8 cellular contexts compared by ENCODE assay signal in genomic region chr15:51736646-51737537, GRCh38. TPM values are rescaled to one million over a fixed set of nuclear protein-coding genes. Genes with fewer than 3 reads are reported as not detected.
A peak's percentile ranks its signal among the peaks of the same experiment; 100 is the strongest.
DNase-seq lines count a peak whose midpoint lies in the region; ATAC-seq and TF ChIP-seq lines count a peak whose summit lies in the region.

No MANE protein-coding gene starts in this region.

- 4 to 13% (median 7%) methylated on average over 26 to 74 of the region's 74 CpGs for WGBS in heart left ventricle, 4 donors

- ATAC-seq in GM18909 (IDR thresholded peaks at IDR 0.05; ENCODE audit: poor library complexity, unreplicated experiment) (peak; percentile 34), HG03175 (IDR thresholded peaks at IDR 0.05; ENCODE audit: unreplicated experiment) (peak; percentile 43), Panc1 (peak; percentile 87), heart left ventricle (peak in 2 of 4 donors; percentile 59 to 70)

- peaks cover 10% of the 10 kb centered on the region for H3K36me3 Mint-ChIP-seq in activated naive CD4-positive, alpha-beta T cell treated with anti-CD3 and anti-CD28 coated beads, Interleukin-2, amount 10 ng/mL, durations not matched to agents 7 days and 5 days

- H3K9me3 Mint-ChIP-seq in activated naive CD4-positive, alpha-beta T cell treated with anti-CD3 and anti-CD28 coated beads, Interleukin-2, amount 10 ng/mL, durations not matched to agents 7 days and 5 days = no peaks in the 10 kb centered on the region

- no TSS peak for BruUV-seq in Panc1 (replicated peaks; lab: Mats Ljungman, UMichigan)

- H3K9me3 ChIP-seq in Panc1 (ENCODE audit: control insufficient read depth, insufficient read depth, low read depth, low read length) (no peaks in the 10 kb centered on the region), heart left ventricle (no peaks in the 10 kb centered on the region)

- H3K27ac ChIP-seq in Panc1 (ENCODE audit: low read length) = peak overlapping the region; percentile 63
- H3K27ac ChIP-seq in heart left ventricle = peak overlapping the region; percentile 65 to 92 (median 86)

- peaks cover 58% of the 10 kb centered on the region for H3K4me1 Mint-ChIP-seq in activated naive CD4-positive, alpha-beta T cell treated with anti-CD3 and anti-CD28 coated beads, Interleukin-2, amount 10 ng/mL, durations not matched to agents 7 days and 5 days

- DNase-seq in Ammon's horn (ENCODE audit: low spot score) (peak; percentile 47), Panc1 (ENCODE audit: low read depth, low spot score) (no peak), heart left ventricle (peak; percentile 32 to 71 (median 45)), posterior vena cava (ENCODE audit: low spot score) (peak; percentile 82), pons (ENCODE audit: low spot score) (no peak)
- DNase-seq in activated naive CD4-positive, alpha-beta T cell treated with anti-CD3 and anti-CD28 coated beads, Interleukin-2, amount 10 ng/mL, durations not matched to agents 7 days and 5 days = peak; percentile 70

- CTCF ChIA-PET in Panc1 (lab: Charles Lee) = interaction anchor here (0.6 to 0.9 kb wide), 3 partner anchors 40 to 532 kb away, joined by 3 to 4 read pairs (median 3); no protein-coding TSS in a partner anchor
- CTCF ChIA-PET in activated naive CD4-positive, alpha-beta T cell treated with anti-CD3 and anti-CD28 coated beads, Interleukin-2, amount 10 ng/mL, durations not matched to agents 7 days and 5 days (lab: Charles Lee) = interaction anchor here (0.7 to 5.1 kb wide), 8 partner anchors 9 to 354 kb away, joined by 3 to 50 read pairs (median 4); no protein-coding TSS in a partner anchor

- TF ChIP-seq POLR2A in heart left ventricle (IDR thresholded peaks at IDR 0.05) = no peak

- H3K4me1 ChIP-seq in Panc1 (ENCODE audit: control insufficient read depth, insufficient read depth, low read length) = peaks cover 17% of the 10 kb centered on the region
- H3K4me1 ChIP-seq in heart left ventricle = peaks cover 0 to 57% (median 27%) of the 10 kb centered on the region in 12 donors

- TF ChIP-seq CTCF in Panc1 (IDR thresholded peaks at IDR 0.05) = no peak
- no peak for TF ChIP-seq CTCF in heart left ventricle (IDR thresholded peaks at IDR 0.05)

- POLR2A ChIA-PET in Panc1 (lab: Charles Lee) = interaction anchor here (0.7 kb wide), 1 partner anchor 34 kb away, joined by 3 read pairs; no protein-coding TSS in a partner anchor

- peak overlapping the region; percentile 84 for H3K4me3 Mint-ChIP-seq in activated naive CD4-positive, alpha-beta T cell treated with anti-CD3 and anti-CD28 coated beads, Interleukin-2, amount 10 ng/mL, durations not matched to agents 7 days and 5 days

- in situ Hi-C loops in Panc1 (cut with HindIII; ENCODE audit: low pct_unique_long_range_greater_than_20kb, low sequenced_read_pairs) = no loop called here

- intact Hi-C loops in Panc1 (cut with micrococcal nuclease; ENCODE audit: unreplicated experiment) (loop anchor here (1.0 kb wide), 1 partner anchor 39 kb away; no protein-coding TSS in a partner anchor), heart left ventricle (cut with DNase I) (no loop called here), posterior vena cava (cut with DNase I) (no loop called here)

- peak overlapping the region; percentile 62 to 79 for H3K4me3 ChIP-seq in Panc1 (ENCODE audit: low read depth in 2 of 2, low read length in 2 of 2)
- peak overlapping the region; percentile 62 to 93 (median 76) for H3K4me3 ChIP-seq in heart left ventricle

- H3K36me3 ChIP-seq in Panc1 (ENCODE audit: control insufficient read depth, insufficient read depth, low read length) (no peaks in the 10 kb centered on the region), heart left ventricle (no peaks in the 10 kb centered on the region)

- peak overlapping the region; percentile 91 for H3K27ac Mint-ChIP-seq in activated naive CD4-positive, alpha-beta T cell treated with anti-CD3 and anti-CD28 coated beads, Interleukin-2, amount 10 ng/mL, durations not matched to agents 7 days and 5 days

- H3K27me3 ChIP-seq in Panc1 (ENCODE audit: control insufficient read depth, insufficient read depth, low read length) (no peaks in the 10 kb centered on the region), heart left ventricle (no peaks in the 10 kb centered on the region)

- no peaks in the 10 kb centered on the region for H3K27me3 Mint-ChIP-seq in activated naive CD4-positive, alpha-beta T cell treated with anti-CD3 and anti-CD28 coated beads, Interleukin-2, amount 10 ng/mL, durations not matched to agents 7 days and 5 days

RNA-seq across cellular contexts. Expression of gene LYSMD2, which starts 0.6 kb away (rescaled TPM):
- 17.2 TPM for total RNA-seq in Panc1 (2021; ENCODE audit: unreplicated experiment)
- polyA plus RNA-seq in Panc1 (2012; ENCODE audit: insufficient read length) = 9.5 TPM
- 1 to 10 TPM; 3.1 to 8.7 (median 5.7) TPM for total RNA-seq in heart left ventricle
- polyA plus RNA-seq in heart left ventricle = 1 to 10 TPM; 5.3 to 5.7 TPM
- total RNA-seq in posterior vena cava = 10 to 100 TPM in 1 of 2 donors, 1 to 10 TPM in 1; 8.7 to 10.5 TPM

RNA-seq across cellular contexts. Expression of gene TMOD2, which starts 14.5 kb away (rescaled TPM):
- total RNA-seq in Panc1 (2021; ENCODE audit: unreplicated experiment) = 1.7 TPM
- 0.97 TPM for polyA plus RNA-seq in Panc1 (2012; ENCODE audit: insufficient read length)
- total RNA-seq in heart left ventricle = 10 to 100 TPM in 1 of 9 donors, 1 to 10 TPM in 8; 1.8 to 10.9 (median 6.4) TPM
- 1 to 10 TPM; 1.3 to 3.0 TPM for polyA plus RNA-seq in heart left ventricle
- 10 to 100 TPM; 14.8 to 15.3 TPM for total RNA-seq in posterior vena cava

RNA-seq across cellular contexts. Expression of gene SCG3, which starts 55.6 kb away (rescaled TPM):
- total RNA-seq in Panc1 (2021; ENCODE audit: unreplicated experiment) (0.62 TPM), heart left ventricle (under 1 TPM in 2 of 9 donors, not detected in 7; 0.10 to 0.11 TPM), posterior vena cava (under 1 TPM; 0.14 to 0.46 TPM)
- 0.38 TPM for polyA plus RNA-seq in Panc1 (2012; ENCODE audit: insufficient read length)
- under 1 TPM in 1 of 2 donors, not detected in 1; 0.04 TPM for polyA plus RNA-seq in heart left ventricle

Comparison
In these comparisons a context has a peak if more than half of its experiments do, and no peak if none do; other contexts are left out.
1. DNase-seq: peak in Ammon's horn (single experiment), activated naive CD4-positive, alpha-beta T cell treated with anti-CD3 and anti-CD28 coated beads, Interleukin-2, amount 10 ng/mL, durations not matched to agents 7 days and 5 days (single experiment), heart left ventricle (5 of 5) and posterior vena cava (single experiment); none in Panc1 (single experiment) and pons (single experiment).